10 cellular contexts compared by ENCODE assay signal in genomic region chr2:235026137-235026536, GRCh38.
DNase-seq lines count a peak whose midpoint lies in the region; ATAC-seq, FAIRE-seq and TF ChIP-seq lines count a peak whose summit lies in the region.
"Had no signal": no experiment of that assay in that cellular context is flagged by ENCODE, and none has a peak within 500 bp of the region (broad histone marks: within the 10 kb centered on the region; RNA-seq: fewer than 3 reads in every experiment).

No MANE protein-coding gene starts in this region.

- peak; percentile 33 to 42; a peak in 1 of 5 replicates for TF ChIP-seq EP300 in A549 (IDR thresholded peaks at IDR 0.05)

- TF ChIP-seq RAD21 in A549 (conservative IDR thresholded peaks at IDR 0.05 in 1 of 2, IDR thresholded peaks at IDR 0.05 in 1 of 2) = peak; percentile 21 to 22; a peak in 2 of 5 replicates

- DNase-seq in A549 (ENCODE audit: low read depth in 1 of 2, low spot score in 1 of 2) = peak; percentile 62 to 83
- DNase-seq in HS-27A (ENCODE audit: low read depth) = peak; percentile 15
- DNase-seq in astrocyte of the hippocampus (ENCODE audit: low read depth, low spot score) = peak; percentile 89
- DNase-seq in kidney glomerular epithelial cell (lab: John Stamatoyannopoulos, UW) = peak; percentile 73
- DNase-seq in erythroblast (lab: John Stamatoyannopoulos, UW) = no peak
- DNase-seq in NCI-H1105 (lab: John Stamatoyannopoulos, UW) = no peak
- DNase-seq in G401 (ENCODE audit: low spot score) = no peak
- DNase-seq: activated CD4-positive, alpha-beta T cell treated with anti-CD3 and anti-CD28 coated beads, Interleukin-2, amount 10 ng/mL, durations not matched to agents 24 days and 14 days; colonic mucosa had no signal

- POLR2A ChIA-PET in A549 (lab: Yijun Ruan, JAX) = interaction anchor here (1.4 kb wide), 1 partner anchor 45 kb away, joined by 5 read pairs; no protein-coding TSS in a partner anchor

- no peak for TF ChIP-seq CTCF in A549 (IDR thresholded peaks at IDR 0.05)

- peaks cover 79% of the 10 kb centered on the region for H3K4me1 ChIP-seq in A549

- H3K27ac ChIP-seq in A549 = peak overlapping the region; percentile 94 to 96
- H3K27ac ChIP-seq: colonic mucosa had no signal

- peak overlapping the region; percentile 88 for H3K4me2 ChIP-seq in A549

- no peaks in the 10 kb centered on the region for H3K9me3 ChIP-seq in A549
- H3K9me3 ChIP-seq: colonic mucosa had no signal

- TF ChIP-seq POLR2A in A549 (IDR thresholded peaks at IDR 0.05; ENCODE audit: low read length) (no peak), erythroblast (IDR thresholded peaks at IDR 0.05; ENCODE audit: low read length) (no peak)

- ATAC-seq in A549 (peak; percentile 58 to 81), GM19467 (IDR thresholded peaks at IDR 0.05; ENCODE audit: unreplicated experiment) (no peak)

- CTCF ChIA-PET in A549 (lab: Yijun Ruan, JAX) = interaction anchor here (1.2 to 1.5 kb wide), 3 partner anchors 72 to 144 kb away, joined by 3 to 5 read pairs (median 5); no protein-coding TSS in a partner anchor

- in situ Hi-C loops in G401 (cut with HindIII; ENCODE audit: low sequenced_read_pairs) = no loop called here

- no peak for FAIRE-seq in A549 (lab: Jason Lieb, UNC)

- WGBS in A549 (ENCODE audit: missing lambda C conversion rate) = under 1% methylated on average over 9 of the region's 9 CpGs

- H3K4me3 ChIP-seq in A549 = peak overlapping the region; percentile 19; the same call in 2 of the 3 replicates
- H3K4me3 ChIP-seq: colonic mucosa had no signal

TF ChIP-seq in A549, 52 proteins besides CTCF, POLR2A, EP300 and RAD21:
- TF ChIP-seq BCL3 (IDR thresholded peaks at IDR 0.05) (0 out of 3 replicates have a peak, but pooled peaks have one; percentile 35), ATOH8 (CRISPR knock-in tag; IDR thresholded peaks at IDR 0.05; ENCODE audit: low read depth) (peak; percentile 45; the same call in 1 of the 2 replicates), ZFP36 (IDR thresholded peaks at IDR 0.05; ENCODE audit: borderline replicate concordance, partially characterized antibody) (no peak), ZNF302 (CRISPR knock-in tag; IDR thresholded peaks at IDR 0.05) (no peak), KDM1A (IDR thresholded peaks at IDR 0.05; ENCODE audit: low read depth) (no peak), POLR2AphosphoS2 (conservative IDR thresholded peaks at IDR 0.05; ENCODE audit: low read length) (no peak), JUNB (IDR thresholded peaks at IDR 0.05) (peak; percentile 67), FOSL2 (IDR thresholded peaks at IDR 0.05) (peak; percentile 80), FOSL2 (CRISPR knock-in tag; IDR thresholded peaks at IDR 0.05) (peak; percentile 78), KDM5A (IDR thresholded peaks at IDR 0.05) (no peak), HOXB5 (CRISPR knock-in tag; IDR thresholded peaks at IDR 0.05) (no peak), MAX (IDR thresholded peaks at IDR 0.05) (peak; percentile 78), SMC3 (IDR thresholded peaks at IDR 0.05) (0 out of 3 replicates have a peak, but pooled peaks have one; percentile 19), JUN (IDR thresholded peaks at IDR 0.05) (peak in 1 of 2 experiments; percentile 45; a peak in 1 of 5 replicates), GATA3 (IDR thresholded peaks at IDR 0.05; ENCODE audit: borderline replicate concordance) (peak; percentile 66; the same call in 1 of the 2 replicates)

Comparison
In these comparisons a context has a peak if more than half of its experiments do, and no peak if none do; other contexts are left out.
1. DNase-seq: peak in A549 (2 of 2), HS-27A (single experiment), astrocyte of the hippocampus (single experiment) and kidney glomerular epithelial cell (single experiment); none in erythroblast (0 of 2), NCI-H1105 (single experiment) and G401 (single experiment).